ENCODE assay signal across 12 cellular contexts in genomic region chr2:113376248-113376934, GRCh38.
A peak's percentile ranks its signal among the peaks of the same experiment; 100 is the strongest.
DNase-seq lines count a peak whose midpoint lies in the region; ATAC-seq and TF ChIP-seq lines count a peak whose summit lies in the region.
"Had no signal": no experiment of that assay in that cellular context is flagged by ENCODE, and none has a peak within 500 bp of the region (broad histone marks: within the 10 kb centered on the region; RNA-seq: fewer than 3 reads in every experiment).

No MANE protein-coding gene starts in this region.

- peak overlapping the region; percentile 94 for H3K27ac Mint-ChIP-seq in stimulated activated naive B cell treated with anti-CD40 and anti-IgM and Interleukin-4, amounts not matched to agents 10 μg/mL and 1 μg/mL and 100 μg/mL, for 72 hours
- no peak overlapping the region for H3K27ac Mint-ChIP-seq in WTC11
- no peak overlapping the region for H3K27ac Mint-ChIP-seq in activated CD4-positive, alpha-beta memory T cell treated with anti-CD3 and anti-CD28 coated beads, Interleukin-2, amount 10 ng/mL, durations not matched to agents 7 days and 5 days
- H3K27ac Mint-ChIP-seq: activated CD4-positive, alpha-beta T cell treated with anti-CD3 and anti-CD28 coated beads, Interleukin-2, amount 10 ng/mL, durations not matched to agents 7 days and 5 days had no signal

- ATAC-seq in HG02588 (IDR thresholded peaks at IDR 0.05; ENCODE audit: unreplicated experiment), result peak; percentile 42
- ATAC-seq in HG03439 (IDR thresholded peaks at IDR 0.05; ENCODE audit: unreplicated experiment), result peak; percentile 36
- peak; percentile 20 to 21 for ATAC-seq in stimulated activated naive B cell treated with anti-CD40 and anti-IgM and Interleukin-4, amounts not matched to agents 10 μg/mL and 1 μg/mL and 100 μg/mL, for 72 hours (replicated peaks)
- no peak for ATAC-seq in WTC11

- TF ChIP-seq EP300 in suprapubic skin (IDR thresholded peaks at IDR 0.05), result no peak

- 83% methylated on average over 2 of the region's 2 CpGs for WGBS in suprapubic skin

- intact Hi-C loops in left ventricle myocardium inferior (cut with micrococcal nuclease), result no loop called here

- POLR2A ChIA-PET in WTC11 (lab: Charles Lee), result no interaction called here
- POLR2A ChIA-PET in activated CD4-positive, alpha-beta memory T cell treated with anti-CD3 and anti-CD28 coated beads, Interleukin-2, amount 10 ng/mL, durations not matched to agents 7 days and 5 days (lab: Charles Lee), result interaction anchor here (1.2 kb wide), 1 partner anchor 16 kb away, joined by 3 read pairs; no protein-coding TSS in a partner anchor

- CTCF ChIA-PET in WTC11 (lab: Charles Lee), result no interaction called here
- CTCF ChIA-PET in activated CD4-positive, alpha-beta memory T cell treated with anti-CD3 and anti-CD28 coated beads, Interleukin-2, amount 10 ng/mL, durations not matched to agents 7 days and 5 days (lab: Charles Lee), result interaction anchor here (0.8 to 1.8 kb wide), 4 partner anchors 14 to 296 kb away, joined by 3 to 7 read pairs (median 4); no protein-coding TSS in a partner anchor

- H3K27me3 Mint-ChIP-seq in stimulated activated naive B cell treated with anti-CD40 and anti-IgM and Interleukin-4, amounts not matched to agents 10 μg/mL and 1 μg/mL and 100 μg/mL, for 72 hours, result no peaks in the 10 kb centered on the region
- peaks cover 3% of the 10 kb centered on the region; the same call in 1 of the 2 replicates for H3K27me3 Mint-ChIP-seq in WTC11 (ENCODE audit: low read depth)
- H3K27me3 Mint-ChIP-seq in activated CD4-positive, alpha-beta memory T cell treated with anti-CD3 and anti-CD28 coated beads, Interleukin-2, amount 10 ng/mL, durations not matched to agents 7 days and 5 days, result peaks cover 14% of the 10 kb centered on the region

- H3K27ac ChIP-seq in left ventricle myocardium inferior (replicated peaks) (peak overlapping the region; percentile 15), right atrium auricular region (no peak overlapping the region), suprapubic skin (no peak overlapping the region)

- H3K4me3 Mint-ChIP-seq in stimulated activated naive B cell treated with anti-CD40 and anti-IgM and Interleukin-4, amounts not matched to agents 10 μg/mL and 1 μg/mL and 100 μg/mL, for 72 hours, result peak overlapping the region; percentile 5 to 47
- no peak overlapping the region for H3K4me3 Mint-ChIP-seq in WTC11
- H3K4me3 Mint-ChIP-seq in activated CD4-positive, alpha-beta memory T cell treated with anti-CD3 and anti-CD28 coated beads, Interleukin-2, amount 10 ng/mL, durations not matched to agents 7 days and 5 days, result no peak overlapping the region
- H3K4me3 Mint-ChIP-seq: activated CD4-positive, alpha-beta T cell treated with anti-CD3 and anti-CD28 coated beads, Interleukin-2, amount 10 ng/mL, durations not matched to agents 7 days and 5 days had no signal

- H3K9me3 Mint-ChIP-seq in stimulated activated naive B cell treated with anti-CD40 and anti-IgM and Interleukin-4, amounts not matched to agents 10 μg/mL and 1 μg/mL and 100 μg/mL, for 72 hours, result peaks cover 7 to 20% of the 10 kb centered on the region in 2 donors
- H3K9me3 Mint-ChIP-seq in WTC11, result no peaks in the 10 kb centered on the region
- no peaks in the 10 kb centered on the region for H3K9me3 Mint-ChIP-seq in activated CD4-positive, alpha-beta memory T cell treated with anti-CD3 and anti-CD28 coated beads, Interleukin-2, amount 10 ng/mL, durations not matched to agents 7 days and 5 days
- H3K9me3 Mint-ChIP-seq: activated CD4-positive, alpha-beta T cell treated with anti-CD3 and anti-CD28 coated beads, Interleukin-2, amount 10 ng/mL, durations not matched to agents 7 days and 5 days had no signal

- TF ChIP-seq POLR2A in suprapubic skin (IDR thresholded peaks at IDR 0.05), result no peak

- DNase-seq in left ventricle myocardium inferior (no peak), right atrium auricular region (ENCODE audit: low spot score) (no peak), WTC11 (ENCODE audit: low spot score) (no peak), suprapubic skin (ENCODE audit: low spot score in 2 of 2) (no peak)
- DNase-seq in stimulated activated naive B cell treated with anti-CD40 and anti-IgM and Interleukin-4, amounts not matched to agents 10 μg/mL and 1 μg/mL and 100 μg/mL, for 72 hours, result no peak
- DNase-seq in activated CD4-positive, alpha-beta memory T cell treated with anti-CD3 and anti-CD28 coated beads, Interleukin-2, amount 10 ng/mL, durations not matched to agents 7 days and 5 days, result no peak
- DNase-seq: activated CD4-positive, alpha-beta T cell treated with anti-CD3 and anti-CD28 coated beads, Interleukin-2, amount 10 ng/mL, durations not matched to agents 7 days and 5 days; activated naive CD4-positive, alpha-beta T cell treated with Interleukin-2 at 50 U/mL for 16 hours; mesenchymal stem cell had no signal

- no peak for TF ChIP-seq CTCF in left ventricle myocardium inferior (IDR thresholded peaks at IDR 0.05; ENCODE audit: borderline replicate concordance)
- no peak for TF ChIP-seq CTCF in right atrium auricular region (IDR thresholded peaks at IDR 0.05)
- TF ChIP-seq CTCF in WTC11 (IDR thresholded peaks at IDR 0.05), result no peak
- TF ChIP-seq CTCF in suprapubic skin (IDR thresholded peaks at IDR 0.05), result no peak

- H3K9me3 ChIP-seq in left ventricle myocardium inferior (replicated peaks) (no peaks in the 10 kb centered on the region), right atrium auricular region (no peaks in the 10 kb centered on the region), suprapubic skin (no peaks in the 10 kb centered on the region)
- H3K9me3 ChIP-seq: thoracic aorta had no signal

- H3K36me3 ChIP-seq in left ventricle myocardium inferior (no peaks in the 10 kb centered on the region), right atrium auricular region (no peaks in the 10 kb centered on the region), suprapubic skin (no peaks in the 10 kb centered on the region)
- H3K36me3 ChIP-seq: thoracic aorta had no signal

- H3K36me3 Mint-ChIP-seq in stimulated activated naive B cell treated with anti-CD40 and anti-IgM and Interleukin-4, amounts not matched to agents 10 μg/mL and 1 μg/mL and 100 μg/mL, for 72 hours, result peaks cover 21 to 31% of the 10 kb centered on the region in 2 donors
- no peaks in the 10 kb centered on the region for H3K36me3 Mint-ChIP-seq in WTC11
- no peaks in the 10 kb centered on the region for H3K36me3 Mint-ChIP-seq in activated CD4-positive, alpha-beta memory T cell treated with anti-CD3 and anti-CD28 coated beads, Interleukin-2, amount 10 ng/mL, durations not matched to agents 7 days and 5 days (ENCODE audit: low read depth)

- H3K27me3 ChIP-seq in left ventricle myocardium inferior (ENCODE audit: low read depth) (peaks cover 38% of the 10 kb centered on the region), right atrium auricular region (no peaks in the 10 kb centered on the region), suprapubic skin (no peaks in the 10 kb centered on the region)

- H3K4me3 ChIP-seq in left ventricle myocardium inferior (no peak overlapping the region), right atrium auricular region (no peak overlapping the region), suprapubic skin (no peak overlapping the region)
- H3K4me3 ChIP-seq: thoracic aorta had no signal

- H3K4me1 Mint-ChIP-seq in stimulated activated naive B cell treated with anti-CD40 and anti-IgM and Interleukin-4, amounts not matched to agents 10 μg/mL and 1 μg/mL and 100 μg/mL, for 72 hours, result peaks cover 30 to 70% of the 10 kb centered on the region in 2 donors
- H3K4me1 Mint-ChIP-seq in WTC11, result peaks cover 12% of the 10 kb centered on the region
- peaks cover 7% of the 10 kb centered on the region for H3K4me1 Mint-ChIP-seq in activated CD4-positive, alpha-beta memory T cell treated with anti-CD3 and anti-CD28 coated beads, Interleukin-2, amount 10 ng/mL, durations not matched to agents 7 days and 5 days

- no peaks in the 10 kb centered on the region for H3K4me1 ChIP-seq in left ventricle myocardium inferior
- no peaks in the 10 kb centered on the region for H3K4me1 ChIP-seq in right atrium auricular region
- H3K4me1 ChIP-seq in suprapubic skin, result no peaks in the 10 kb centered on the region

TF ChIP-seq in WTC11, 78 proteins besides CTCF, POLR2A, EP300 and RAD21 (continues in another document):
- TF ChIP-seq, protein P1, sequence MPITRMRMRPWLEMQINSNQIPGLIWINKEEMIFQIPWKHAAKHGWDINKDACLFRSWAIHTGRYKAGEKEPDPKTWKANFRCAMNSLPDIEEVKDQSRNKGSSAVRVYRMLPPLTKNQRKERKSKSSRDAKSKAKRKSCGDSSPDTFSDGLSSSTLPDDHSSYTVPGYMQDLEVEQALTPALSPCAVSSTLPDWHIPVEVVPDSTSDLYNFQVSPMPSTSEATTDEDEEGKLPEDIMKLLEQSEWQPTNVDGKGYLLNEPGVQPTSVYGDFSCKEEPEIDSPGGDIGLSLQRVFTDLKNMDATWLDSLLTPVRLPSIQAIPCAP (CRISPR knock-in tag; IDR thresholded peaks at IDR 0.05), result no peak
- TF ChIP-seq ZNF232 (CRISPR knock-in tag; IDR thresholded peaks at IDR 0.05) (no peak), FOXP1 (CRISPR knock-in tag; IDR thresholded peaks at IDR 0.05; ENCODE audit: borderline replicate concordance) (no peak), NR1H2 (CRISPR knock-in tag; IDR thresholded peaks at IDR 0.05) (no peak), RELA (CRISPR knock-in tag; IDR thresholded peaks at IDR 0.05; ENCODE audit: borderline replicate concordance) (no peak), ATF6 (CRISPR knock-in tag; IDR thresholded peaks at IDR 0.05) (no peak), ZNF138 (CRISPR knock-in tag; conservative IDR thresholded peaks at IDR 0.05) (no peak), MXD4 (CRISPR knock-in tag; IDR thresholded peaks at IDR 0.05; ENCODE audit: borderline replicate concordance) (no peak), RORB (CRISPR knock-in tag; IDR thresholded peaks at IDR 0.05) (no peak), KAT7 (CRISPR knock-in tag; IDR thresholded peaks at IDR 0.05; ENCODE audit: borderline replicate concordance) (no peak), NFATC4 (CRISPR knock-in tag; IDR thresholded peaks at IDR 0.05) (no peak)

Comparison
In these comparisons a context has a peak if more than half of its experiments do, and no peak if none do; other contexts are left out.
1. H3K4me3 Mint-ChIP-seq: peak in stimulated activated naive B cell treated with anti-CD40 and anti-IgM and Interleukin-4, amounts not matched to agents 10 μg/mL and 1 μg/mL and 100 μg/mL, for 72 hours (2 of 2); none in WTC11 (single experiment) and activated CD4-positive, alpha-beta memory T cell treated with anti-CD3 and anti-CD28 coated beads, Interleukin-2, amount 10 ng/mL, durations not matched to agents 7 days and 5 days (single experiment).